ENCODE assay signal across 9 cellular contexts in the genomic region with DNA sequence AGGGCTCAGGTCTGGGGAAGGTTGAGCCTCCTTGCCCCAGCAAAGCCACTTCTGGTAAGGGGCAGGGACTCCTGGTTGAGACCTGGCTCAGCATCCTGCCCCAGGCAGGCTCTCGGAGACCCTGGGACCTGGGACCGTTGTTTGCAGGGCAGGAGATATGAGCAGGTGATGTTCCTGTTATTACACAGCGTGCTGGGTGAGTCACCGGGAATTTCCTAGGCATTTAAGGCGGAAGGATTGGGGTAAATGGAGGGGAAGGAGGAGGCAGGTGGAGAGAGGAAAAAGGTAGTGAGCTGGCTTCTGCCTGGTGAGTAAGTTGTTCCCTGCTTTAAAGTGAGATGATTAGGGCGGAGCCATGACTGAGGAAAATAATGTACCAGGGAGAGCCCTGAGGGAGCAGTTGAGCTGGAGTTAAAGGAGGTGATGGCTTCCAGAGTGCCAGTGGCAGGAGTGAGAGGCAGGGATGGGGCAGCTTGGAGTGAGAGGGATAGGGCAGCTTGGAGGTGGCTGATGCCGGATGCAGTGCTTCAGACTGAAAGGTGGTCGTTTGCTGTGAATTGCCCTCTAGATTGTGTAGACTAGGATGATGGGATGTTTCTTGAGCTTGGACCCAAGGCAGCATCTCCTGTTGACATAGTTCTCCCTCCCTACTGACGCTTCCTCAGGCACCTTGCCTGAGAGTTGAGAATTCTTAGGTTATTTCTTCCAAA.
DNase-seq lines count a peak whose midpoint lies in the region; ATAC-seq, FAIRE-seq and TF ChIP-seq lines count a peak whose summit lies in the region.
"Had no signal": no experiment of that assay in that cellular context is flagged by ENCODE, and none has a peak within 500 bp of the region (broad histone marks: within the 10 kb centered on the region; RNA-seq: fewer than 3 reads in every experiment).

No MANE protein-coding gene starts in this region.

- H3K4me1 ChIP-seq in A549, result peaks cover 95% of the 10 kb centered on the region

- TF ChIP-seq POLR2A in A549 (IDR thresholded peaks at IDR 0.05; ENCODE audit: low read length), result no peak

- TF ChIP-seq CTCF in A549 (IDR thresholded peaks at IDR 0.05) (no peak), mesothelial cell of epicardium (IDR thresholded peaks at IDR 0.05; ENCODE audit: unreplicated experiment) (no peak)

- no peak for TF ChIP-seq RAD21 in A549 (conservative IDR thresholded peaks at IDR 0.05 in 1 of 2, IDR thresholded peaks at IDR 0.05 in 1 of 2)

- H3K27me3 Mint-ChIP-seq in activated naive CD8-positive, alpha-beta T cell, result no peaks in the 10 kb centered on the region
- H3K27me3 Mint-ChIP-seq in mesothelial cell of epicardium (ENCODE audit: low read depth), result no peaks in the 10 kb centered on the region

- no peak for TF ChIP-seq EP300 in A549 (IDR thresholded peaks at IDR 0.05)

- H3K4me3 ChIP-seq in A549, result no peak overlapping the region; the same call in 2 of the 3 replicates

- FAIRE-seq in A549 (lab: Jason Lieb, UNC), result no peak

- H3K27ac ChIP-seq in A549, result peak overlapping the region; percentile 74 to 84

- ATAC-seq in A549 (peak; percentile 57 to 65), GM21367 (IDR thresholded peaks at IDR 0.05; ENCODE audit: unreplicated experiment) (no peak), HG03565 (IDR thresholded peaks at IDR 0.05; ENCODE audit: unreplicated experiment) (no peak), GM18907 (IDR thresholded peaks at IDR 0.05; ENCODE audit: unreplicated experiment) (no peak), HG03457 (IDR thresholded peaks at IDR 0.05; ENCODE audit: unreplicated experiment) (no peak)

- H3K36me3 Mint-ChIP-seq in activated naive CD8-positive, alpha-beta T cell, result peaks cover 11% of the 10 kb centered on the region
- H3K36me3 Mint-ChIP-seq in mesothelial cell of epicardium, result peaks cover 46% of the 10 kb centered on the region

- H3K4me1 Mint-ChIP-seq in activated naive CD8-positive, alpha-beta T cell (ENCODE audit: low read depth), result peaks cover 32% of the 10 kb centered on the region
- peaks cover 46% of the 10 kb centered on the region for H3K4me1 Mint-ChIP-seq in mesothelial cell of epicardium

- no peaks in the 10 kb centered on the region for H3K9me3 Mint-ChIP-seq in activated naive CD8-positive, alpha-beta T cell (ENCODE audit: low read depth)
- H3K9me3 Mint-ChIP-seq in mesothelial cell of epicardium, result no peaks in the 10 kb centered on the region

- no peaks in the 10 kb centered on the region for H3K9me3 ChIP-seq in A549

- 26% methylated on average over 9 of the region's 9 CpGs for WGBS in A549 (ENCODE audit: missing lambda C conversion rate)

- H3K4me2 ChIP-seq in A549, result peak overlapping the region; percentile 65

- POLR2A ChIA-PET in A549 (lab: Yijun Ruan, JAX), result interaction anchor here (0.7 to 1.4 kb wide), 4 partner anchors 47 to 228 kb away, joined by 3 to 4 read pairs (median 3); partner anchors contain the start of gene SMAD3

- H3K27ac Mint-ChIP-seq in activated naive CD8-positive, alpha-beta T cell, result peak overlapping the region; percentile 75
- peak overlapping the region; percentile 3 for H3K27ac Mint-ChIP-seq in mesothelial cell of epicardium

- CTCF ChIA-PET in A549 (lab: Yijun Ruan, JAX), result interaction anchor here (0.5 to 1.9 kb wide), 12 partner anchors 8 to 568 kb away, joined by 3 to 7 read pairs (median 3); no protein-coding TSS in a partner anchor

- DNase-seq in A549 (ENCODE audit: low read depth in 1 of 2, low spot score in 1 of 2) (peak; percentile 84 to 94), HS-5 (ENCODE audit: low read depth) (peak; percentile 38), mesothelial cell of epicardium (ENCODE audit: low spot score in 2 of 2, unreplicated experiment in 2 of 2) (no peak)
- DNase-seq: left cardiac atrium had no signal

- H3K4me3 Mint-ChIP-seq in activated naive CD8-positive, alpha-beta T cell, result no peak overlapping the region
- no peak overlapping the region for H3K4me3 Mint-ChIP-seq in mesothelial cell of epicardium

TF ChIP-seq in A549, 52 proteins besides CTCF, POLR2A, EP300 and RAD21:
- TF ChIP-seq TFCP2L1 (CRISPR knock-in tag; IDR thresholded peaks at IDR 0.05) (no peak), NR3C1 (IDR thresholded peaks at IDR 0.05) (no peak), RFX5 (IDR thresholded peaks at IDR 0.05) (no peak), FOXS1 (CRISPR knock-in tag; IDR thresholded peaks at IDR 0.05) (no peak), POLR2AphosphoS2 (conservative IDR thresholded peaks at IDR 0.05; ENCODE audit: low read length) (no peak; the same call in 1 of the 2 replicates), GATA3 (IDR thresholded peaks at IDR 0.05; ENCODE audit: borderline replicate concordance) (0 out of 2 replicates have a peak, but pooled peaks have one; percentile 23), RCOR1 (IDR thresholded peaks at IDR 0.05; ENCODE audit: low read depth, low read length) (no peak), NFE2L2 (conservative IDR thresholded peaks at IDR 0.05; ENCODE audit: low read length) (no peak), KDM1A (IDR thresholded peaks at IDR 0.05; ENCODE audit: low read depth) (no peak), SREBF2 (IDR thresholded peaks at IDR 0.05) (no peak), JUN (IDR thresholded peaks at IDR 0.05) (0 out of 5 replicates have a peak, but pooled peaks of 1 of the 2 experiments have one; percentile 7), HOXB13 (CRISPR knock-in tag; IDR thresholded peaks at IDR 0.05; ENCODE audit: low read depth) (peak; percentile 41; the same call in 1 of the 2 replicates), CHD2 (IDR thresholded peaks at IDR 0.05; ENCODE audit: low read length, partially characterized antibody) (no peak), MYC (IDR thresholded peaks at IDR 0.05; ENCODE audit: borderline replicate concordance, low read length) (0 out of 2 replicates have a peak, but pooled peaks have one; percentile 31), HOXA7 (CRISPR knock-in tag; IDR thresholded peaks at IDR 0.05) (0 out of 2 replicates have a peak, but pooled peaks have one; percentile 3), SMC3 (IDR thresholded peaks at IDR 0.05) (no peak), ZC3H11A (IDR thresholded peaks at IDR 0.05) (no peak), FOSL2 (IDR thresholded peaks at IDR 0.05) (peak; percentile 43; the same call in 1 of the 2 replicates), FOSL2 (CRISPR knock-in tag; IDR thresholded peaks at IDR 0.05) (peak; percentile 94)
- TF ChIP-seq, protein P1, sequence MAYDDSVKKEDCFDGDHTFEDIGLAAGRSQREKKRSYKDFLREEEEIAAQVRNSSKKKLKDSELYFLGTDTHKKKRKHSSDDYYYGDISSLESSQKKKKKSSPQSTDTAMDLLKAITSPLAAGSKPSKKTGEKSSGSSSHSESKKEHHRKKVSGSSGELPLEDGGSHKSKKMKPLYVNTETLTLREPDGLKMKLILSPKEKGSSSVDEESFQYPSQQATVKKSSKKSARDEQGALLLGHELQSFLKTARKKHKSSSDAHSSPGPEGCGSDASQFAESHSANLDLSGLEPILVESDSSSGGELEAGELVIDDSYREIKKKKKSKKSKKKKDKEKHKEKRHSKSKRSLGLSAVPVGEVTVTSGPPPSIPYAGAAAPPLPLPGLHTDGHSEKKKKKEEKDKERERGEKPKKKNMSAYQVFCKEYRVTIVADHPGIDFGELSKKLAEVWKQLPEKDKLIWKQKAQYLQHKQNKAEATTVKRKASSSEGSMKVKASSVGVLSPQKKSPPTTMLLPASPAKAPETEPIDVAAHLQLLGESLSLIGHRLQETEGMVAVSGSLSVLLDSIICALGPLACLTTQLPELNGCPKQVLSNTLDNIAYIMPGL (CRISPR knock-in tag; IDR thresholded peaks at IDR 0.05; ENCODE audit: borderline replicate concordance), result no peak
- TF ChIP-seq, protein P2, sequence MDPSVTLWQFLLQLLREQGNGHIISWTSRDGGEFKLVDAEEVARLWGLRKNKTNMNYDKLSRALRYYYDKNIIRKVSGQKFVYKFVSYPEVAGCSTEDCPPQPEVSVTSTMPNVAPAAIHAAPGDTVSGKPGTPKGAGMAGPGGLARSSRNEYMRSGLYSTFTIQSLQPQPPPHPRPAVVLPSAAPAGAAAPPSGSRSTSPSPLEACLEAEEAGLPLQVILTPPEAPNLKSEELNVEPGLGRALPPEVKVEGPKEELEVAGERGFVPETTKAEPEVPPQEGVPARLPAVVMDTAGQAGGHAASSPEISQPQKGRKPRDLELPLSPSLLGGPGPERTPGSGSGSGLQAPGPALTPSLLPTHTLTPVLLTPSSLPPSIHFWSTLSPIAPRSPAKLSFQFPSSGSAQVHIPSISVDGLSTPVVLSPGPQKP (IDR thresholded peaks at IDR 0.05; ENCODE audit: low read depth, low read length), result no peak
- TF ChIP-seq, protein P3, sequence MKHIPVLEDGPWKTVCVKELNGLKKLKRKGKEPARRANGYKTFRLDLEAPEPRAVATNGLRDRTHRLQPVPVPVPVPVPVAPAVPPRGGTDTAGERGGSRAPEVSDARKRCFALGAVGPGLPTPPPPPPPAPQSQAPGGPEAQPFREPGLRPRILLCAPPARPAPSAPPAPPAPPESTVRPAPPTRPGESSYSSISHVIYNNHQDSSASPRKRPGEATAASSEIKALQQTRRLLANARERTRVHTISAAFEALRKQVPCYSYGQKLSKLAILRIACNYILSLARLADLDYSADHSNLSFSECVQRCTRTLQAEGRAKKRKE (CRISPR knock-in tag; IDR thresholded peaks at IDR 0.05; ENCODE audit: low read depth), result no peak; the same call in 1 of the 2 replicates
- TF ChIP-seq, protein P4, sequence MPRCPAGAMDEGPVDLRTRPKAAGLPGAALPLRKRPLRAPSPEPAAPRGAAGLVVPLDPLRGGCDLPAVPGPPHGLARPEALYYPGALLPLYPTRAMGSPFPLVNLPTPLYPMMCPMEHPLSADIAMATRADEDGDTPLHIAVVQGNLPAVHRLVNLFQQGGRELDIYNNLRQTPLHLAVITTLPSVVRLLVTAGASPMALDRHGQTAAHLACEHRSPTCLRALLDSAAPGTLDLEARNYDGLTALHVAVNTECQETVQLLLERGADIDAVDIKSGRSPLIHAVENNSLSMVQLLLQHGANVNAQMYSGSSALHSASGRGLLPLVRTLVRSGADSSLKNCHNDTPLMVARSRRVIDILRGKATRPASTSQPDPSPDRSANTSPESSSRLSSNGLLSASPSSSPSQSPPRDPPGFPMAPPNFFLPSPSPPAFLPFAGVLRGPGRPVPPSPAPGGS (IDR thresholded peaks at IDR 0.05), result no peak
- TF ChIP-seq, protein P5, sequence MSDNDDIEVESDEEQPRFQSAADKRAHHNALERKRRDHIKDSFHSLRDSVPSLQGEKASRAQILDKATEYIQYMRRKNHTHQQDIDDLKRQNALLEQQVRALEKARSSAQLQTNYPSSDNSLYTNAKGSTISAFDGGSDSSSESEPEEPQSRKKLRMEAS (IDR thresholded peaks at IDR 0.05), result peak; percentile 44; the same call in 1 of the 2 replicates

Comparison
In these comparisons a context has a peak if more than half of its experiments do, and no peak if none do; other contexts are left out.
1. ATAC-seq: peak in A549 (2 of 2); none in GM21367 (single experiment), HG03565 (single experiment), GM18907 (single experiment) and HG03457 (single experiment).
2. DNase-seq: peak in A549 (2 of 2) and HS-5 (single experiment); none in mesothelial cell of epicardium (0 of 2).